ENCODE assay signal across 8 cellular contexts in genomic region chr9:34374905-34375552, GRCh38. TPM values are rescaled to one million over a fixed set of nuclear protein-coding genes. Genes with fewer than 3 reads are reported as not detected.
DNase-seq lines count a peak whose midpoint lies in the region; ATAC-seq and TF ChIP-seq lines count a peak whose summit lies in the region.

No MANE protein-coding gene starts in this region.

- no peaks in the 10 kb centered on the region for H3K27me3 Mint-ChIP-seq in naive thymus-derived CD8-positive, alpha-beta T cell

- intact Hi-C loops in breast epithelium (cut with DNase I; ENCODE audit: low total_unique reads), result no loop called here

- no peaks in the 10 kb centered on the region for H3K9me3 ChIP-seq in breast epithelium
- H3K9me3 ChIP-seq in effector memory CD4-positive, alpha-beta T cell (ENCODE audit: control insufficient read depth, low read length), result no peaks in the 10 kb centered on the region

- H3K9me3 Mint-ChIP-seq in naive thymus-derived CD8-positive, alpha-beta T cell, result no peaks in the 10 kb centered on the region

- H3K4me1 ChIP-seq in breast epithelium, result peaks cover under 1 to 5% of the 10 kb centered on the region in 2 donors
- peaks cover 15% of the 10 kb centered on the region for H3K4me1 ChIP-seq in effector memory CD4-positive, alpha-beta T cell (ENCODE audit: control insufficient read depth, insufficient read depth, low read length, poor library complexity, severe bottlenecking)

- TF ChIP-seq CTCF in breast epithelium (IDR thresholded peaks at IDR 0.05), result no peak

- H3K36me3 Mint-ChIP-seq in naive thymus-derived CD8-positive, alpha-beta T cell, result no peaks in the 10 kb centered on the region

- no peaks in the 10 kb centered on the region for H3K27me3 ChIP-seq in breast epithelium
- no peaks in the 10 kb centered on the region for H3K27me3 ChIP-seq in effector memory CD4-positive, alpha-beta T cell (replicated peaks; ENCODE audit: control insufficient read depth, insufficient read depth, low read length, poor library complexity, severe bottlenecking)

- peaks cover 23 to 37% (median 33%) of the 10 kb centered on the region in 4 donors for H3K4me1 Mint-ChIP-seq in naive thymus-derived CD8-positive, alpha-beta T cell

- TF ChIP-seq POLR2A in breast epithelium (IDR thresholded peaks at IDR 0.05), result no peak

- peak; percentile 62 for DNase-seq in DMS 273 treated with DMSO at 0.1 percent for 48 hours (lab: John Stamatoyannopoulos, UW)
- peak; percentile 48 for DNase-seq in NCI-H2107 treated with DMSO at 0.1 percent for 48 hours (lab: John Stamatoyannopoulos, UW; ENCODE audit: unreplicated experiment)
- peak in 1 of 2 donors; percentile 32 for DNase-seq in breast epithelium (ENCODE audit: low spot score in 2 of 2)
- no peak for DNase-seq in naive thymus-derived CD8-positive, alpha-beta T cell
- no peak for DNase-seq in NAMALWA (ENCODE audit: low spot score)
- DNase-seq in effector memory CD4-positive, alpha-beta T cell, result no peak

- H3K4me3 ChIP-seq in breast epithelium, result no peak overlapping the region
- H3K4me3 ChIP-seq in effector memory CD4-positive, alpha-beta T cell (ENCODE audit: insufficient read depth, low read depth, low read length, poor library complexity, severe bottlenecking), result no peak overlapping the region

- peak overlapping the region; percentile 69 to 95 (median 93) for H3K4me3 Mint-ChIP-seq in naive thymus-derived CD8-positive, alpha-beta T cell

- POLR2A ChIA-PET in naive thymus-derived CD8-positive, alpha-beta T cell (lab: Charles Lee), result interaction anchor here (3.6 kb wide), 1 partner anchor 43 kb away, joined by 27 read pairs; the partner anchor contains the start of genes KIF24 and NUDT2

- H3K27ac Mint-ChIP-seq in naive thymus-derived CD8-positive, alpha-beta T cell, result peak overlapping the region in 8 of 10 donors; percentile 30 to 92 (median 72)

- H3K36me3 ChIP-seq in breast epithelium, result no peaks in the 10 kb centered on the region
- H3K36me3 ChIP-seq in effector memory CD4-positive, alpha-beta T cell (ENCODE audit: control insufficient read depth, insufficient read depth, low read length), result no peaks in the 10 kb centered on the region

- no peak for ATAC-seq in naive thymus-derived CD8-positive, alpha-beta T cell
- ATAC-seq in GM18858 (IDR thresholded peaks at IDR 0.05; ENCODE audit: unreplicated experiment) (no peak), GM19452 (IDR thresholded peaks at IDR 0.05; ENCODE audit: unreplicated experiment) (no peak)

- peak overlapping the region; percentile 80 for H3K27ac ChIP-seq in breast epithelium
- H3K27ac ChIP-seq in effector memory CD4-positive, alpha-beta T cell (ENCODE audit: insufficient read depth, low read length, poor library complexity, severe bottlenecking), result no peak overlapping the region

RNA-seq across cellular contexts. Expression of gene MYORG, which starts 1.7 kb away (rescaled TPM):
- 10 to 100 TPM in 1 of 3 donors, 1 to 10 TPM in 2; 2.9 to 11.5 (median 6.4) TPM for total RNA-seq in breast epithelium
- total RNA-seq in naive thymus-derived CD8-positive, alpha-beta T cell, result 1 to 10 TPM; 1.2 to 1.5 TPM
- under 1 TPM; 0.17 to 0.39 (median 0.37) TPM for polyA plus RNA-seq in naive thymus-derived CD8-positive, alpha-beta T cell

RNA-seq across cellular contexts. Expression of gene NUDT2, which starts 45.7 kb away (rescaled TPM):
- total RNA-seq in breast epithelium, result 10 to 100 TPM; 20.0 to 22.0 (median 21.6) TPM
- 10 to 100 TPM; 18.9 to 19.3 TPM for total RNA-seq in naive thymus-derived CD8-positive, alpha-beta T cell
- polyA plus RNA-seq in naive thymus-derived CD8-positive, alpha-beta T cell, result 10 to 100 TPM; 28.0 to 71.2 (median 35.1) TPM

RNA-seq across cellular contexts. Expression of gene KIF24, which starts 46.0 kb away (rescaled TPM):
- total RNA-seq in breast epithelium, result 1 to 10 TPM; 1.3 to 2.6 (median 1.3) TPM
- total RNA-seq in naive thymus-derived CD8-positive, alpha-beta T cell, result under 1 TPM; 0.19 to 0.44 TPM
- not detected for polyA plus RNA-seq in naive thymus-derived CD8-positive, alpha-beta T cell

Comparison
In these comparisons a context has a peak if more than half of its experiments do, and no peak if none do; other contexts are left out.
1. DNase-seq: peak in DMS 273 treated with DMSO at 0.1 percent for 48 hours (single experiment) and NCI-H2107 treated with DMSO at 0.1 percent for 48 hours (single experiment); none in naive thymus-derived CD8-positive, alpha-beta T cell (0 of 10), NAMALWA (single experiment) and effector memory CD4-positive, alpha-beta T cell (0 of 3).